In the genomic region with DNA sequence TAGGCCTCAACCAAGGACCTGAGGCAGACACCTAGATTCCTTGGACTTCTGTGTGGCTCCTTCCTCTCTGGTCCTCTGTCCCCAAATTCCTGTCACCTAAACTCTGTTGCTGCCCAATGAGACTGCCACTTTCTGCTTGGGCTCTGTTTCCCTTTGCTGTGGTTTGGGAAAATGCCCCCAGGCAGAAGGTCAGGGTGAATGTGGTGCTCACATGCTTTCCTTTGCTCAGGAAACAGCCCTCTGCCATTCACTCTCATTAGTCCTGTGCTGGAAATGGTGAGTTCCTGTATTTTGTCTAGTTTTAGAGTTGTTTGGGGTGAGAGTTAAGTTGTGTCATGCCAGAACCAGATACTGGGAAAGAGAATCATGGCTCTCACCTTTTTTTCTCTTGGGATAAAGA, we compare ENCODE assay signal across 18 cellular contexts. TPM values are rescaled to one million over a fixed set of nuclear protein-coding genes. Genes with fewer than 3 reads are reported as not detected.
"Had no signal": no experiment of that assay in that cellular context is flagged by ENCODE, and none has a peak within 500 bp of the region (broad histone marks: within the 10 kb centered on the region; RNA-seq: fewer than 3 reads in every experiment).

No MANE protein-coding gene starts in this region.

- H3K27me3 ChIP-seq: heart left ventricle, right atrium auricular region, sigmoid colon had no signal

- H3K4me1 ChIP-seq: parathyroid adenoma, sigmoid colon had no signal

- H3K36me3 ChIP-seq: right atrium auricular region, sigmoid colon, stomach had no signal

- H3K79me2 ChIP-seq: parathyroid adenoma had no signal

- ATAC-seq: heart left ventricle; naive thymus-derived CD4-positive, alpha-beta T cell had no signal

- H2AFZ ChIP-seq: parathyroid adenoma had no signal

- DNase-seq: cortex of kidney; heart left ventricle; hippocampal formation; left ventricle myocardium inferior; naive thymus-derived CD4-positive, alpha-beta T cell; nephron progenitor cell; sigmoid colon; stimulated activated CD4-positive, alpha-beta T cell treated with anti-CD3 and anti-CD28 coated beads, Interleukin-12 subunit alpha, Interleukin-12 subunit beta, amount 100 ng/mL, for 4 hours; stimulated activated naive CD4-positive, alpha-beta T cell; stomach; substantia nigra; trophoblast cell had no signal

- H3K4me3 ChIP-seq: heart left ventricle, left ventricle myocardium inferior, lung, right atrium auricular region, sigmoid colon, skin epidermis, stomach had no signal

- H3K27ac ChIP-seq: heart left ventricle, left ventricle myocardium inferior, parathyroid adenoma, right atrium auricular region, sigmoid colon, skin epidermis, stomach had no signal

- H3K9ac ChIP-seq: parathyroid adenoma had no signal

RNA-seq across cellular contexts. Expression of gene SHE, which starts 22.7 kb away (rescaled TPM):
- total RNA-seq: naive thymus-derived CD4-positive, alpha-beta T cell had no signal

RNA-seq across cellular contexts. Expression of gene TDRD10, which starts 22.9 kb away (rescaled TPM):
- total RNA-seq: mononuclear cell had no signal

RNA-seq across cellular contexts. Expression of gene CHRNB2, which starts 42.7 kb away (rescaled TPM):
- total RNA-seq: left ventricle myocardium inferior; mesenteric fat pad; mononuclear cell; naive thymus-derived CD4-positive, alpha-beta T cell had no signal
